ENCODE assay signal across 1 cellular context in genomic region chr19:45809643-45810159, GRCh38.
TF ChIP-seq lines count a peak whose summit lies in the region.

No MANE protein-coding gene starts in this region.

TF ChIP-seq in K562, 482 proteins besides CTCF, POLR2A, EP300 and RAD21 (continued from another document and continues in another):
- TF ChIP-seq ARID3A (IDR thresholded peaks at IDR 0.05; ENCODE audit: borderline replicate concordance, low read depth, low read length) (no peak), PHB2 (IDR thresholded peaks at IDR 0.05; ENCODE audit: low read depth) (no peak), ZNF121 (CRISPR knock-in tag; conservative IDR thresholded peaks at IDR 0.05) (peak; percentile 95), TRIM24 (IDR thresholded peaks at IDR 0.05) (0 out of 4 replicates have a peak, but pooled peaks of 1 of the 2 experiments have one; percentile 24), ZNF12 (CRISPR knock-in tag; IDR thresholded peaks at IDR 0.05) (no peak), MTA3 (IDR thresholded peaks at IDR 0.05; ENCODE audit: borderline replicate concordance) (peak; percentile 29; the same call in 1 of the 2 replicates), SRSF7 (optimal IDR thresholded peaks at IDR 0.05; ENCODE audit: low read depth, low read length) (no peak), ZNF639 (CRISPR knock-in tag; conservative IDR thresholded peaks at IDR 0.05 in 1 of 2, IDR thresholded peaks at IDR 0.05 in 1 of 2) (peak in 1 of 2 experiments; percentile 63; a peak in 1 of 4 replicates), POLR2AphosphoS5 (IDR thresholded peaks at IDR 0.05; ENCODE audit: control insufficient read depth, insufficient read depth, low read depth, low read length) (no peak), ARNT (IDR thresholded peaks at IDR 0.05) (0 out of 4 replicates have a peak, but pooled peaks of 1 of the 2 experiments have one; percentile 44), PHF8 (IDR thresholded peaks at IDR 0.05; ENCODE audit: borderline replicate concordance, low read length) (peak; percentile 17; the same call in 1 of the 2 replicates), MXD1 (CRISPR knock-in tag; IDR thresholded peaks at IDR 0.05; ENCODE audit: borderline replicate concordance, poor library complexity, severe bottlenecking) (no peak), ZNF316 (IDR thresholded peaks at IDR 0.05) (peak; percentile 100), CREB3 (tag; conservative IDR thresholded peaks at IDR 0.05; ENCODE audit: low read depth) (0 out of 2 replicates have a peak, but pooled peaks have one; percentile 24), PBX2 (CRISPR knock-in tag; IDR thresholded peaks at IDR 0.05; ENCODE audit: low read depth) (no peak), PBX2 (tag; conservative IDR thresholded peaks at IDR 0.05; ENCODE audit: low read depth) (no peak), ZNF407 (IDR thresholded peaks at IDR 0.05; ENCODE audit: low read depth) (no peak), HNRNPUL1 (IDR thresholded peaks at IDR 0.05; ENCODE audit: low read length) (no peak), ETV1 (tag; conservative IDR thresholded peaks at IDR 0.05; ENCODE audit: low read depth) (no peak), MAFF (IDR thresholded peaks at IDR 0.05; ENCODE audit: low read length) (peak; percentile 99), POLR2AphosphoS2 (IDR thresholded peaks at IDR 0.05; ENCODE audit: low read length) (no peak), EP400 (IDR thresholded peaks at IDR 0.05) (peak; percentile 54; the same call in 1 of the 2 replicates), ZNF354B (CRISPR knock-in tag; IDR thresholded peaks at IDR 0.05) (no peak), ARID1B (IDR thresholded peaks at IDR 0.05) (peak; percentile 84), RFX7 (CRISPR knock-in tag; IDR thresholded peaks at IDR 0.05) (no peak), MEF2A (IDR thresholded peaks at IDR 0.05; ENCODE audit: control insufficient read depth, low read depth, low read length) (peak; percentile 31; the same call in 1 of the 2 replicates), SMARCA4 (IDR thresholded peaks at IDR 0.05) (peak; percentile 91), SNRNP70 (optimal IDR thresholded peaks at IDR 0.05; ENCODE audit: low read depth, low read length) (no peak), IRF9 (tag; IDR thresholded peaks at IDR 0.05) (peak; percentile 53; the same call in 1 of the 2 replicates), LEF1 (IDR thresholded peaks at IDR 0.05) (peak; percentile 83), RBFOX2 (IDR thresholded peaks at IDR 0.05; ENCODE audit: low read depth, low read length) (no peak), RFX5 (IDR thresholded peaks at IDR 0.05; ENCODE audit: low read depth, low read length) (no peak), BCOR (IDR thresholded peaks at IDR 0.05) (peak; percentile 71), ZFX (CRISPR knock-in tag; IDR thresholded peaks at IDR 0.05) (peak; percentile 50), TAF1 (IDR thresholded peaks at IDR 0.05; ENCODE audit: control insufficient read depth, extremely low read depth, insufficient read depth, low read length, severe bottlenecking) (peak; percentile 25)
